35 cellular contexts compared by ENCODE assay signal in genomic region chr14:86761611-86762010, GRCh38.
"Had no signal": no experiment of that assay in that cellular context is flagged by ENCODE, and none has a peak within 500 bp of the region (broad histone marks: within the 10 kb centered on the region; RNA-seq: fewer than 3 reads in every experiment).

No MANE protein-coding gene starts in this region.

- H3K4me2 ChIP-seq: KMS-11 had no signal

- H3K4me3 ChIP-seq: MG63 had no signal

- H3K9me3 ChIP-seq: MG63 had no signal

- DNase-seq: Karpas-422, Kasumi-1, MG63, MM.1S, MV-4-11, NCI-H1048, NCI-H1092, NCI-H1092 treated with DMSO at 0.1 percent for 48 hours, NCI-H1105, NCI-H1105 treated with DMSO at 0.1 percent for 48 hours, NCI-H1417, NCI-H1417 treated with DMSO at 0.1 percent for 48 hours, NCI-H1436, NCI-H1436 treated with DMSO at 0.1 percent for 48 hours, NCI-H146, NCI-H1694, NCI-H1694 treated with DMSO at 0.1 percent for 48 hours, NCI-H187, NCI-H187 treated with DMSO at 0.1 percent for 48 hours, NCI-H2029, NCI-H2029 treated with DMSO at 0.1 percent for 48 hours, NCI-H2081, NCI-H2081 treated with DMSO at 0.1 percent for 48 hours, NCI-H2107, NCI-H2171, NCI-H2171 treated with DMSO at 0.1 percent for 48 hours, NCI-H2227 treated with DMSO at 0.1 percent for 48 hours, NCI-H226, NCI-H345, NCI-H446, NCI-H446 treated with DMSO at 0.1 percent for 48 hours, NCI-H510A, NCI-H510A treated with DMSO at 0.1 percent for 48 hours, NCI-H524 had no signal

- H3K27ac ChIP-seq: KMS-11 had no signal

- H3K27me3 ChIP-seq: MG63 had no signal

- H3K36me3 ChIP-seq: MG63 had no signal

- H3K9ac ChIP-seq: KMS-11 had no signal
